ENCODE assay signal across 9 cellular contexts in the genomic region with DNA sequence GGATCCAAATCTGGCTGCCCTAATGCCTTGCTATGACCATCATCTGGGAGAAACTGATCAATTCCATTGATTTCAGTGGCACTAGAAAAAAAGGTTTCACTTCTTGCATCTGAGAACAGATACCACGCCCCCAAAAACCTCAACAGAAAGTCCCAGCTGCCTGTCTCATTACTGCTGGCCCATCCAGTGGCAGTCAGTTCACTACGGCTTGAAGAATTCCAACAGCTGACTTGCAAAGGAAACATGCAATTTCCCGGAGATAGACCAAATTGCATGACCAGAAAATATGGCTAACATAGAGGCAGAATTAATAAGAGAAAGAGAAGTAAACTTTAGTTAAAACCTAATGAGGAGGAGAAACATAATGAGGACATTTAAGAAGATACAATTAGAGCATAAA.
DNase-seq lines count a peak whose midpoint lies in the region; ATAC-seq lines count a peak whose summit lies in the region.
"Had no signal": no experiment of that assay in that cellular context is flagged by ENCODE, and none has a peak within 500 bp of the region (broad histone marks: within the 10 kb centered on the region; RNA-seq: fewer than 3 reads in every experiment).

No MANE protein-coding gene starts in this region.

- no peaks in the 10 kb centered on the region for H3K36me3 Mint-ChIP-seq in effector memory CD8-positive, alpha-beta T cell (ENCODE audit: insufficient read depth)

- peaks cover 0 to 5% of the 10 kb centered on the region in 2 donors for H3K27me3 Mint-ChIP-seq in effector memory CD8-positive, alpha-beta T cell

- H3K4me3 Mint-ChIP-seq in effector memory CD8-positive, alpha-beta T cell: no peak overlapping the region

- H3K9me3 Mint-ChIP-seq in effector memory CD8-positive, alpha-beta T cell: no peaks in the 10 kb centered on the region

- ATAC-seq in GM19467 (IDR thresholded peaks at IDR 0.05; ENCODE audit: unreplicated experiment) (peak; percentile 84), HG03460 (IDR thresholded peaks at IDR 0.05; ENCODE audit: unreplicated experiment) (peak; percentile 66)
- ATAC-seq in effector memory CD8-positive, alpha-beta T cell (replicated peaks): peak; percentile 58

- DNase-seq in EL (peak; percentile 79), T-helper 9 cell (no peak), NCI-H2029 treated with DMSO at 0.1 percent for 48 hours (lab: John Stamatoyannopoulos, UW) (no peak), putamen (ENCODE audit: low spot score) (no peak)
- peak in 2 of 3 experiments; percentile 4 to 10 for DNase-seq in effector memory CD8-positive, alpha-beta T cell
- no peak for DNase-seq in effector CD4-positive, alpha-beta T cell
- DNase-seq: NCI-H526 had no signal

- peaks cover 5 to 6% of the 10 kb centered on the region in 2 donors for H3K4me1 Mint-ChIP-seq in effector memory CD8-positive, alpha-beta T cell (ENCODE audit: low read depth in 2 of 2)

- no peak overlapping the region for H3K27ac Mint-ChIP-seq in effector memory CD8-positive, alpha-beta T cell

Comparison
In these comparisons a context has a peak if more than half of its experiments do, and no peak if none do; other contexts are left out.
1. DNase-seq: peak in EL (single experiment) and effector memory CD8-positive, alpha-beta T cell (2 of 3); none in T-helper 9 cell (single experiment), effector CD4-positive, alpha-beta T cell (single experiment), NCI-H2029 treated with DMSO at 0.1 percent for 48 hours (single experiment) and putamen (single experiment).
2. Peak in every context shown above with its lines, with median percentiles within 50 percentile points of each other: ATAC-seq.